Comparison of ENCODE assay signal across 19 cellular contexts in the genomic region with DNA sequence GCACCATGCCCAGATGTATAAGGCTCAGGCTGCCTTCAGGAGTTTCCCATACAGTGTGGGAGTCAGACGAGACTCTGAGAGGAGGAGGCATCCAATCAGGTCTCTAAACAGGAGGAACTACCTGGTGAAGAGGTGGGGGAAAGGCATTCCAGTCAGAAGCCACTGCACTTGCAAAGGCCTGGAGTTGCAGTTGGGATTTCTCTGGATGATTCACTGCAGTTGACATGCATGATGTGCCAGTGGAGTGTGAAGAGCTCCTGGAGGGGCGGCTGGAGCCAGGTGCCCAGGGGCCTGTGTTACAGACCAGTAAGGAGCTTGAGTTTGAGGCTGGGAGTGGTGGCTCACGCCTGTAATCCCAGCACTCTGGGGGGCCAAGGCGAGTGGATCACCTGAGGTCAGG.
"Had no signal": no experiment of that assay in that cellular context is flagged by ENCODE, and none has a peak within 500 bp of the region (broad histone marks: within the 10 kb centered on the region; RNA-seq: fewer than 3 reads in every experiment).

No MANE protein-coding gene starts in this region.

- H3K27ac Mint-ChIP-seq: activated naive CD8-positive, alpha-beta T cell treated with anti-CD3 and anti-CD28 coated beads for 36 hours; memory B cell; type B pancreatic cell had no signal

- H3K4me1 Mint-ChIP-seq: memory B cell had no signal

- ATAC-seq: esophagus mucosa; naive thymus-derived CD4-positive, alpha-beta T cell; right lobe of liver had no signal

- H3K4me3 Mint-ChIP-seq: activated naive CD8-positive, alpha-beta T cell treated with anti-CD3 and anti-CD28 coated beads for 36 hours; brain; memory B cell; naive thymus-derived CD4-positive, alpha-beta T cell; type B pancreatic cell had no signal

- DNase-seq: activated CD4-positive, CD25-positive, alpha-beta regulatory T cell treated with anti-CD3 and anti-CD28 coated beads, Interleukin-2, amount 50 U/mL, for 72 hours; activated naive CD8-positive, alpha-beta T cell treated with anti-CD3 and anti-CD28 coated beads for 36 hours; activated T-cell treated with anti-CD3 and anti-CD28 coated beads for 4 hours; amygdala; central memory CD4-positive, alpha-beta T cell; naive thymus-derived CD4-positive, alpha-beta T cell; ovary; psoas muscle; right lobe of liver; small intestine; stimulated activated CD4-positive, alpha-beta T cell treated with anti-CD3 and anti-CD28 coated beads, Interleukin-15, amount 100 ng/mL, for 24 hours; stimulated activated CD4-positive, alpha-beta T cell treated with anti-CD3 and anti-CD28 coated beads, Interleukin-2, amount 100 ng/mL, for 48 hours; stomach; T-helper 1 cell; T1000 had no signal

- H3K27me3 Mint-ChIP-seq: activated naive CD8-positive, alpha-beta T cell treated with anti-CD3 and anti-CD28 coated beads for 36 hours; memory B cell; naive thymus-derived CD4-positive, alpha-beta T cell; type B pancreatic cell had no signal

- H3K9me3 ChIP-seq: ovary, psoas muscle, right lobe of liver had no signal
